31 cellular contexts compared by ENCODE assay signal in the genomic region with DNA sequence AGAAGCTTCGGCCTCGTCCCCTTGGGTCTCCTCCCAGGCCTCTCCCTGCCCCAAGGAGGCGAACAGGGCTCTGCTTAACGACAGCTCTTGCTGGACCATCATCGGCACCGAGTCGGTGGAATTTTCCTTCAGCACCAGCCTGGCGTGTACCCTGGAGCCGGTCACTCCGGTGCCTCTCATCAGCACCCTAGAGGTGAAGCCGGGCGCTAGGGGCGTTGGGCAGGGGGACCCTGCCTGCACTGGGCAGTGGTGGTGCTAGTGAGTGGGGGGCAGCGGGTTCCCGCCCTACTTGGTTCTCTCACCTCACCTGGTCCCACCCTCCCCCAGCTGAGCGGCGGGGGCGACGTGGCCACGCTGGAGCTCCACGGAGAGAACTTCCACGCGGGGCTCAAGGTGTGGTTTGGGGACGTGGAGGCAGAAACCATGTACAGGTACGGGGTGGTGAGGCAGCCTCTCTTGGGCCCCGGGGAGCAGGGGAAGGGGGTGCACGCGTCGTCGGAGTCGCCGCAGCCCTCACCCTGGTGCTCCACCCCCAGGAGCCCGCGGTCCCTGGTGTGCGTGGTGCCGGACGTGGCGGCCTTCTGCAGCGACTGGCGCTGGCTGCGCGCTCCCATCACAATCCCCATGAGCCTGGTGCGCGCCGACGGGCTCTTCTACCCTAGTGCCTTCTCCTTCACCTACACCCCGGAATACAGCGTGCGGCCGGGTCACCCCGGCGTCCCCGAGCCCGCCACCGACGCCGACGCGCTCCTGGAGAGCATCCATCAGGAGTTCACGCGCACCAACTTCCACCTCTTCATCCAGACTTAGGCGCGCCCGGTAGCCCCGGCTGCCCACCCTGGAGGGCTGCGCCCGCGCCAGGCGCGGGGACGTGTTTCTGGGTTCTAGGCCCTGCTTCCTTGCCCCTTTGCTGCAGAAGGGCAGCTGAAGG. TPM values are rescaled to one million over a fixed set of nuclear protein-coding genes. Genes with fewer than 3 reads are reported as not detected.
"Had no signal": no experiment of that assay in that cellular context is flagged by ENCODE, and none has a peak within 500 bp of the region (broad histone marks: within the 10 kb centered on the region; RNA-seq: fewer than 3 reads in every experiment).

No MANE protein-coding gene starts in this region.

- H3K27ac Mint-ChIP-seq: activated CD4-positive, alpha-beta memory T cell treated with anti-CD3 and anti-CD28 coated beads for 36 hours; activated naive CD4-positive, alpha-beta T cell treated with anti-CD3 and anti-CD28 coated beads, Interleukin-2, amount 50 U/mL, for 24 hours; activated T-helper 17 cell treated with anti-CD3 and anti-CD28 coated beads, Interleukin-2, amount 50 U/mL, for 72 hours; T-helper 17 cell; WTC11 had no signal

- H3K27me3 ChIP-seq: SJSA1 had no signal

- H3K4me3 ChIP-seq: SJSA1 had no signal

- H3K9me3 ChIP-seq: SJSA1 had no signal

- ATAC-seq: activated T-cell treated with anti-CD3 and anti-CD28 coated beads, Interleukin-2, amount 50 U/mL, for 4 hours; activated T-helper 17 cell treated with anti-CD3 and anti-CD28 coated beads, Interleukin-2, amount 50 U/mL, for 72 hours; Panc1; SK-N-SH treated with all-trans-retinoic acid at 6 μM for 48 hours; T-helper 17 cell; WTC11 had no signal

- DNase-seq: activated CD4-positive, alpha-beta memory T cell treated with anti-CD3 and anti-CD28 coated beads for 36 hours; activated CD4-positive, alpha-beta T cell treated with anti-CD3 and anti-CD28 coated beads for 48 hours; activated CD4-positive, CD25-positive, alpha-beta regulatory T cell treated with anti-CD3 and anti-CD28 coated beads, Interleukin-2, amount 50 U/mL, for 72 hours; activated CD8-positive, alpha-beta memory T cell treated with anti-CD3 and anti-CD28 coated beads for 24 hours; activated gamma-delta T cell; activated T-cell treated with anti-CD3 and anti-CD28 coated beads, Interleukin-2, amount 50 U/mL, for 4 hours; Karpas-422; MM.1S; NCI-H1105; NCI-H1436; NCI-H1694 treated with DMSO at 0.1 percent for 48 hours; NCI-H2029 treated with DMSO at 0.1 percent for 48 hours; NCI-H345; NCI-H510A; NCI-H526 treated with DMSO at 0.1 percent for 48 hours; NCI-H82; NK-92 treated with Interleukin-12 subunit alpha and Interleukin-12 subunit beta, amount 100 ng/mL, for 24 hours; OCI-M1; Right ventricle myocardium superior; RPMI8226; SW 1271; T-helper 17 cell; T-helper 9 cell had no signal

- H3K9me3 Mint-ChIP-seq: activated CD4-positive, alpha-beta memory T cell treated with anti-CD3 and anti-CD28 coated beads for 36 hours; activated naive CD4-positive, alpha-beta T cell treated with anti-CD3 and anti-CD28 coated beads, Interleukin-2, amount 50 U/mL, for 24 hours; activated T-cell treated with anti-CD3 and anti-CD28 coated beads, Interleukin-2, amount 50 U/mL, for 4 hours; activated T-helper 17 cell treated with anti-CD3 and anti-CD28 coated beads, Interleukin-2, amount 50 U/mL, for 72 hours; WTC11 had no signal

- H3K36me3 Mint-ChIP-seq: activated CD4-positive, alpha-beta memory T cell treated with anti-CD3 and anti-CD28 coated beads for 36 hours; activated naive CD4-positive, alpha-beta T cell treated with anti-CD3 and anti-CD28 coated beads, Interleukin-2, amount 50 U/mL, for 24 hours; WTC11 had no signal

- H3K27ac ChIP-seq: SJSA1 had no signal

- H3K36me3 ChIP-seq: SJSA1 had no signal

- H3K4me3 Mint-ChIP-seq: activated CD4-positive, alpha-beta memory T cell treated with anti-CD3 and anti-CD28 coated beads for 36 hours; activated naive CD4-positive, alpha-beta T cell treated with anti-CD3 and anti-CD28 coated beads, Interleukin-2, amount 50 U/mL, for 24 hours; activated T-cell treated with anti-CD3 and anti-CD28 coated beads, Interleukin-2, amount 50 U/mL, for 4 hours; activated T-helper 17 cell treated with anti-CD3 and anti-CD28 coated beads, Interleukin-2, amount 50 U/mL, for 72 hours; T-helper 17 cell; WTC11 had no signal

RNA-seq across cellular contexts. Expression of a gene that starts 8.3 kb away (rescaled TPM):
- total RNA-seq: cardiac septum, cerebellum, Right ventricle myocardium superior, SJSA1, T-helper 17 cell had no signal

RNA-seq across cellular contexts. Expression of a gene that starts 9.8 kb away (rescaled TPM):
- total RNA-seq: activated CD4-positive, alpha-beta memory T cell treated with anti-CD3 and anti-CD28 coated beads for 36 hours; activated T-helper 17 cell treated with anti-CD3 and anti-CD28 coated beads, Interleukin-2, amount 50 U/mL, for 72 hours; cardiac septum; cerebellum; Right ventricle myocardium superior; SJSA1; T-helper 17 cell had no signal
